1 cellular context compared by ENCODE assay signal in genomic region chr2:120862254-120863172, GRCh38.
TF ChIP-seq lines count a peak whose summit lies in the region.

No MANE protein-coding gene starts in this region.

TF ChIP-seq in K562, 482 proteins besides CTCF, POLR2A, EP300 and RAD21 (continued from another document):
- TF ChIP-seq, protein P1, sequence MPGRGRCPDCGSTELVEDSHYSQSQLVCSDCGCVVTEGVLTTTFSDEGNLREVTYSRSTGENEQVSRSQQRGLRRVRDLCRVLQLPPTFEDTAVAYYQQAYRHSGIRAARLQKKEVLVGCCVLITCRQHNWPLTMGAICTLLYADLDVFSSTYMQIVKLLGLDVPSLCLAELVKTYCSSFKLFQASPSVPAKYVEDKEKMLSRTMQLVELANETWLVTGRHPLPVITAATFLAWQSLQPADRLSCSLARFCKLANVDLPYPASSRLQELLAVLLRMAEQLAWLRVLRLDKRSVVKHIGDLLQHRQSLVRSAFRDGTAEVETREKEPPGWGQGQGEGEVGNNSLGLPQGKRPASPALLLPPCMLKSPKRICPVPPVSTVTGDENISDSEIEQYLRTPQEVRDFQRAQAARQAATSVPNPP (IDR thresholded peaks at IDR 0.05; ENCODE audit: borderline replicate concordance, insufficient read depth, insufficient read length), result no peak
- no peak for TF ChIP-seq WHSC1 (IDR thresholded peaks at IDR 0.05; ENCODE audit: low read length)
- no peak for TF ChIP-seq HDAC2 (IDR thresholded peaks at IDR 0.05)
- TF ChIP-seq, protein P2, sequence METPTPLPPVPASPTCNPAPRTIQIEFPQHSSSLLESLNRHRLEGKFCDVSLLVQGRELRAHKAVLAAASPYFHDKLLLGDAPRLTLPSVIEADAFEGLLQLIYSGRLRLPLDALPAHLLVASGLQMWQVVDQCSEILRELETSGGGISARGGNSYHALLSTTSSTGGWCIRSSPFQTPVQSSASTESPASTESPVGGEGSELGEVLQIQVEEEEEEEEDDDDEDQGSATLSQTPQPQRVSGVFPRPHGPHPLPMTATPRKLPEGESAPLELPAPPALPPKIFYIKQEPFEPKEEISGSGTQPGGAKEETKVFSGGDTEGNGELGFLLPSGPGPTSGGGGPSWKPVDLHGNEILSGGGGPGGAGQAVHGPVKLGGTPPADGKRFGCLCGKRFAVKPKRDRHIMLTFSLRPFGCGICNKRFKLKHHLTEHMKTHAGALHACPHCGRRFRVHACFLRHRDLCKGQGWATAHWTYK (CRISPR knock-in tag; IDR thresholded peaks at IDR 0.05), result no peak
- no peak for TF ChIP-seq ZNF143 (CRISPR knock-in tag; IDR thresholded peaks at IDR 0.05)
- TF ChIP-seq ZNF395 (CRISPR knock-in tag; IDR thresholded peaks at IDR 0.05), result no peak
- TF ChIP-seq ARID3A (IDR thresholded peaks at IDR 0.05; ENCODE audit: borderline replicate concordance, low read depth, low read length), result no peak
TF ChIP-seq in K562: peak in this region for 0.
